8 cellular contexts compared by ENCODE assay signal in genomic region chr9:77177894-77178794, GRCh38. TPM values are rescaled to one million over a fixed set of nuclear protein-coding genes. Genes with fewer than 3 reads are reported as not detected.
DNase-seq lines count a peak whose midpoint lies in the region; ATAC-seq, FAIRE-seq and TF ChIP-seq lines count a peak whose summit lies in the region.

No MANE protein-coding gene starts in this region.

- POLR2A ChIA-PET in A549 (lab: Yijun Ruan, JAX): interaction anchor here (0.7 kb wide), 1 partner anchor 27 kb away, joined by 4 read pairs; no protein-coding TSS in a partner anchor

- intact Hi-C loops in upper lobe of right lung (cut with DNase I): no loop called here

- ATAC-seq in A549 (peak; percentile 55 to 57), GM19035 (IDR thresholded peaks at IDR 0.05; ENCODE audit: unreplicated experiment) (peak; percentile 23), HG03439 (IDR thresholded peaks at IDR 0.05; ENCODE audit: unreplicated experiment) (peak; percentile 13), upper lobe of right lung (peak; percentile 31)

- no peak for TF ChIP-seq POLR2A in A549 (IDR thresholded peaks at IDR 0.05; ENCODE audit: low read length)

- no peak for TF ChIP-seq EP300 in A549 (IDR thresholded peaks at IDR 0.05)

- DNase-seq in A549 (ENCODE audit: low read depth in 1 of 2, low spot score in 1 of 2): peak; percentile 32 to 51
- peak; percentile 38 for DNase-seq in SK-N-DZ (ENCODE audit: low spot score)
- DNase-seq in activated naive CD4-positive, alpha-beta T cell treated with anti-CD3 and anti-CD28 coated beads, Interleukin-2, amount 50 U/mL, for 16 hours: peak; percentile 57
- peak; percentile 38 to 53 for DNase-seq in cardiac muscle cell (ENCODE audit: low read depth in 1 of 2, low spot score in 1 of 2)
- peak; percentile 14 for DNase-seq in pons (ENCODE audit: low spot score)
- DNase-seq in upper lobe of right lung: peak; percentile 80

- under 1% methylated on average over 51 of the region's 57 CpGs for WGBS in A549 (ENCODE audit: missing lambda C conversion rate)

- H3K4me2 ChIP-seq in A549: peak overlapping the region; percentile 92

- no peak for TF ChIP-seq RAD21 in A549 (conservative IDR thresholded peaks at IDR 0.05 in 1 of 2, IDR thresholded peaks at IDR 0.05 in 1 of 2)

- CTCF ChIA-PET in A549 (lab: Yijun Ruan, JAX): interaction anchor here (1.2 to 5.0 kb wide), 3 partner anchors 11 to 279 kb away, joined by 3 to 35 read pairs (median 4); no protein-coding TSS in a partner anchor

- no peak for FAIRE-seq in A549 (lab: Jason Lieb, UNC)

- TF ChIP-seq CTCF in A549 (IDR thresholded peaks at IDR 0.05) (no peak), cardiac muscle cell (IDR thresholded peaks at IDR 0.05; ENCODE audit: low read depth, low read length) (no peak), upper lobe of right lung (IDR thresholded peaks at IDR 0.05) (no peak)

- H3K36me3 ChIP-seq in cardiac muscle cell (no peaks in the 10 kb centered on the region), upper lobe of right lung (no peaks in the 10 kb centered on the region)

- peak overlapping the region; percentile 85 for H3K4me3 ChIP-seq in A549
- peak overlapping the region; percentile 59 for H3K4me3 ChIP-seq in cardiac muscle cell
- peak overlapping the region; percentile 76 for H3K4me3 ChIP-seq in upper lobe of right lung

- no peaks in the 10 kb centered on the region for H3K9me3 ChIP-seq in A549
- no peaks in the 10 kb centered on the region for H3K9me3 ChIP-seq in cardiac muscle cell (ENCODE audit: low read depth)
- no peaks in the 10 kb centered on the region for H3K9me3 ChIP-seq in upper lobe of right lung

- H3K27ac ChIP-seq in A549: peak overlapping the region; percentile 87 to 92
- H3K27ac ChIP-seq in cardiac muscle cell: peak overlapping the region; percentile 84
- H3K27ac ChIP-seq in upper lobe of right lung: peak overlapping the region; percentile 82

- H3K4me1 ChIP-seq in A549 (peaks cover 30% of the 10 kb centered on the region), cardiac muscle cell (ENCODE audit: low read depth) (peaks cover 16% of the 10 kb centered on the region), upper lobe of right lung (peaks cover 13% of the 10 kb centered on the region)

- H3K27me3 ChIP-seq in cardiac muscle cell (no peaks in the 10 kb centered on the region), upper lobe of right lung (no peaks in the 10 kb centered on the region)

TF ChIP-seq in A549, 52 proteins besides CTCF, POLR2A, EP300 and RAD21:
- no peak for TF ChIP-seq SREBF2 (IDR thresholded peaks at IDR 0.05)
- TF ChIP-seq E2F6 (IDR thresholded peaks at IDR 0.05; ENCODE audit: borderline replicate concordance, low read depth): peak; percentile 75; the same call in 1 of the 2 replicates
- no peak for TF ChIP-seq BCL3 (IDR thresholded peaks at IDR 0.05)
- peak; percentile 35 for TF ChIP-seq BHLHE40 (IDR thresholded peaks at IDR 0.05; ENCODE audit: low read depth, low read length)
- TF ChIP-seq ZFP36 (IDR thresholded peaks at IDR 0.05; ENCODE audit: borderline replicate concordance, partially characterized antibody): no peak
- TF ChIP-seq CEBPB (IDR thresholded peaks at IDR 0.05): peak in 1 of 2 experiments; percentile 9; a peak in 1 of 4 replicates
- peak; percentile 65 for TF ChIP-seq MAX (IDR thresholded peaks at IDR 0.05)

RNA-seq across cellular contexts. Expression of gene VPS13A, which starts 0.8 kb away (rescaled TPM):
- polyA plus RNA-seq in A549 (2011; rRNA removed) (42.0 and 66.6 TPM in 2 replicates), A549 (2017; fragmentation: RNase III; extraction: RNeasy Plus Mini Kit Qiagen cat#74134 plus additional on column Dnase treatment) (12.3 to 13.6 TPM (median 13.1 TPM) in 3 replicates), cardiac muscle cell (10.7 and 16.5 TPM in 2 replicates)
- polyA plus RNA-seq in A549 (2012; cell fraction: cytosol; rRNA removed): 3.3 and 3.7 TPM in 2 replicates
- polyA plus RNA-seq in A549 (2012; cell fraction: nucleus; rRNA removed): 6.1 and 12.3 TPM in 2 replicates
- polyA minus RNA-seq in A549 (2011; rRNA and poly(A)+ RNA removed): 29.1 and 34.9 TPM in 2 replicates
- polyA plus RNA-seq in SK-N-DZ (2014; cell fraction: cytosol; rRNA removed): 16.1 and 24.3 TPM in 2 replicates
- 79.3 and 102 TPM in 2 replicates for polyA plus RNA-seq in SK-N-DZ (2014; cell fraction: nucleus; rRNA removed)
- total RNA-seq in cardiac muscle cell (12.7 and 32.3 TPM in 2 replicates), upper lobe of right lung (44.0 TPM)

Comparison
In these comparisons a context has a peak if more than half of its experiments do, and no peak if none do; other contexts are left out.
1. Peak in every context shown above with its lines: DNase-seq, ATAC-seq, H3K4me3 ChIP-seq and H3K27ac ChIP-seq.
2. DNase-seq: peak in every context shown above with its lines; median percentile 80 in upper lobe of right lung; 57 in activated naive CD4-positive, alpha-beta T cell treated with anti-CD3 and anti-CD28 coated beads, Interleukin-2, amount 50 U/mL, for 16 hours; 46 in cardiac muscle cell; 42 in A549; 38 in SK-N-DZ; 14 in pons.